9 cellular contexts compared by ENCODE assay signal in the genomic region with DNA sequence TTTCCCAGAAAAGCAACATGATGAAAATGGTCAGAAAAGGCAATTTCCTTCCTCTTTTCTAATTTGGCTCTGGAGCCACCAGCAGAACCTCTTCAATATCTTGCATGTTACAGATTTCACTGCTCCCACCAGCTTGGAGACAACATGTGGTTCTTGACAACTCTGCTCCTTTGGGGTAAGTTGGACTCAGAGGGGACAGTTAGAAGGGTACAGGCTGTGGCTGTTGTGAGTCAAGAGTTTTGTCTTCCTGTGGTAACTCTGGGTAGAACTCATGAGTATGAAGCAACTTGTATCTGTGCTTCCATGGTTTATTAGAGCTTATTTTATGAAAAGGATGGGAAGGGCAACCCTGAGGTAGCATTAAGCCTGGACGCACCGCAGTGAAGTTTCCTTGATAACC. TPM values are rescaled to one million over a fixed set of nuclear protein-coding genes. Genes with fewer than 3 reads are reported as not detected.
"Had no signal": no experiment of that assay in that cellular context is flagged by ENCODE, and none has a peak within 500 bp of the region (broad histone marks: within the 10 kb centered on the region; RNA-seq: fewer than 3 reads in every experiment).

A gene (plus strand): TSS at position 95 of the 400 bp plus-strand sequence. CDS start 50 bp downstream, at position 145.

RNA-seq across cellular contexts. Expression of the gene that starts here (rescaled TPM):
- total RNA-seq: activated CD8-positive, alpha-beta T cell treated with anti-CD3 and anti-CD28 coated beads, Interleukin-2, amount 10 ng/mL, durations not matched to agents 7 days and 5 days; chondrocyte; endothelial cell of umbilical vein; fibroblast of lung; fibroblast of villous mesenchyme; neural crest cell; SJSA1; smooth muscle cell had no signal
- polyA plus RNA-seq: endothelial cell of umbilical vein, fibroblast of lung, keratinocyte, smooth muscle cell had no signal
